ENCODE assay signal across 34 cellular contexts in the genomic region with DNA sequence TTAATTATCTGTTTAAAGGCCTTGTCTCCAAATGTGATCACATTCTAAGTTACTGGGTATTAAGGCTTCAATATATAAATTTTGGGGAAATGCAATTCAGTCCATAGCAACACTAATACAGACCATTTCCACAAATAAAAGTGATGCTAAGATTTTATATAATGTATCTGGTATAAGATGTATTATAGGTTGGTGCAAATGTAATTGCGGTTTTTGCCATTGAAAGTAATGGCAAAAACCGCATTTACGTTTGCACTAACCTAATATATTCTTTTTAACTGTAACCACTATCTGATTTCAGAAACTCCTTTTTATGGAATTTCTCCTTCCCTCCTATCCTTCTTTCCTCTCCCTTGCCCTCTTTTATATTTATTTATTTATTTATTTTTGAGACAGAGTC.
"Had no signal": no experiment of that assay in that cellular context is flagged by ENCODE, and none has a peak within 500 bp of the region (broad histone marks: within the 10 kb centered on the region; RNA-seq: fewer than 3 reads in every experiment).

No MANE protein-coding gene starts in this region.

- H3K27me3 ChIP-seq: MG63 had no signal

- H3K36me3 ChIP-seq: MG63 had no signal

- H3K9me3 ChIP-seq: MG63 had no signal

- DNase-seq: Karpas-422, Kasumi-1, MG63, MM.1S, MV-4-11, NCI-H1048, NCI-H1092, NCI-H1092 treated with DMSO at 0.1 percent for 48 hours, NCI-H1105, NCI-H1105 treated with DMSO at 0.1 percent for 48 hours, NCI-H1417, NCI-H1417 treated with DMSO at 0.1 percent for 48 hours, NCI-H1436, NCI-H1436 treated with DMSO at 0.1 percent for 48 hours, NCI-H146, NCI-H1694, NCI-H1694 treated with DMSO at 0.1 percent for 48 hours, NCI-H187, NCI-H187 treated with DMSO at 0.1 percent for 48 hours, NCI-H1930, NCI-H2029, NCI-H2029 treated with DMSO at 0.1 percent for 48 hours, NCI-H2081, NCI-H2081 treated with DMSO at 0.1 percent for 48 hours, NCI-H2107, NCI-H2171, NCI-H2171 treated with DMSO at 0.1 percent for 48 hours, NCI-H2227 treated with DMSO at 0.1 percent for 48 hours, NCI-H226, NCI-H345, NCI-H446, NCI-H446 treated with DMSO at 0.1 percent for 48 hours, NCI-H510A, NCI-H510A treated with DMSO at 0.1 percent for 48 hours had no signal

- H3K4me3 ChIP-seq: MG63 had no signal
